Comparison of ENCODE assay signal across 1 cellular context in genomic region chr12:130764475-130765185, GRCh38.
TF ChIP-seq lines count a peak whose summit lies in the region.

No MANE protein-coding gene starts in this region.

TF ChIP-seq in HEK293, 187 proteins besides CTCF, POLR2A, EP300 and RAD21 (continued from another document):
- TF ChIP-seq ZNF248 (tag by site-specific recombination; IDR thresholded peaks at IDR 0.05) (peak; percentile 83; the same call in 1 of the 2 replicates), ZNF510 (tag by site-specific recombination; IDR thresholded peaks at IDR 0.05; ENCODE audit: insufficient replicate concordance) (no peak), ZNF768 (tag by site-specific recombination; IDR thresholded peaks at IDR 0.05) (no peak), REPIN1 (tag by site-specific recombination; IDR thresholded peaks at IDR 0.05; ENCODE audit: low read depth) (no peak), ZNF639 (tag by site-specific recombination; IDR thresholded peaks at IDR 0.05) (peak; percentile 98), MYNN (tag by site-specific recombination; IDR thresholded peaks at IDR 0.05; ENCODE audit: borderline replicate concordance) (no peak), ZNF660 (tag by site-specific recombination; IDR thresholded peaks at IDR 0.05) (no peak), ZBTB20 (tag by site-specific recombination; IDR thresholded peaks at IDR 0.05) (no peak), ZNF544 (tag by site-specific recombination; IDR thresholded peaks at IDR 0.05) (peak; percentile 67; the same call in 1 of the 2 replicates), TCF7L2 (IDR thresholded peaks at IDR 0.05; ENCODE audit: borderline replicate concordance, low read depth, low read length) (no peak), ZBTB17 (tag by site-specific recombination; IDR thresholded peaks at IDR 0.05) (no peak), ZNF580 (tag by site-specific recombination; IDR thresholded peaks at IDR 0.05) (no peak; the same call in 1 of the 2 replicates), ZNF530 (tag by site-specific recombination; IDR thresholded peaks at IDR 0.05; ENCODE audit: low read depth) (no peak; the same call in 1 of the 2 replicates), ZBTB26 (tag by site-specific recombination; optimal IDR thresholded peaks at IDR 0.05) (peak; percentile 19), ZNF626 (tag by site-specific recombination; IDR thresholded peaks at IDR 0.05) (no peak), ZNF747 (tag by site-specific recombination; IDR thresholded peaks at IDR 0.05) (peak; percentile 94), ZNF341 (tag by site-specific recombination; IDR thresholded peaks at IDR 0.05; ENCODE audit: low read depth) (no peak), KLF10 (tag by site-specific recombination; IDR thresholded peaks at IDR 0.05) (no peak), ZNF302 (tag by site-specific recombination; IDR thresholded peaks at IDR 0.05; ENCODE audit: low read depth) (no peak), HOXD13 (CRISPR knock-in tag; IDR thresholded peaks at IDR 0.05; ENCODE audit: borderline replicate concordance) (no peak), TSHZ1 (tag by site-specific recombination; IDR thresholded peaks at IDR 0.05; ENCODE audit: borderline replicate concordance) (peak; percentile 91), ZNF423 (tag by site-specific recombination; IDR thresholded peaks at IDR 0.05) (no peak), ZNF792 (tag by site-specific recombination; IDR thresholded peaks at IDR 0.05) (peak; percentile 32), ZNF221 (tag by site-specific recombination; IDR thresholded peaks at IDR 0.05; ENCODE audit: borderline replicate concordance) (no peak), PRDM2 (tag by site-specific recombination; IDR thresholded peaks at IDR 0.05; ENCODE audit: borderline replicate concordance) (peak; percentile 96; the same call in 1 of the 2 replicates), ZFP69B (tag by site-specific recombination; IDR thresholded peaks at IDR 0.05) (peak; percentile 54), REST (tag by site-specific recombination; IDR thresholded peaks at IDR 0.05) (0 out of 2 replicates have a peak, but pooled peaks have one; percentile 26), MEIS1 (CRISPR knock-in tag; IDR thresholded peaks at IDR 0.05; ENCODE audit: borderline replicate concordance) (no peak), ZNF280D (tag by site-specific recombination; IDR thresholded peaks at IDR 0.05) (peak; percentile 79; the same call in 1 of the 2 replicates), ZNF529 (tag by site-specific recombination; IDR thresholded peaks at IDR 0.05; ENCODE audit: insufficient replicate concordance) (no peak), KLF16 (tag by site-specific recombination; IDR thresholded peaks at IDR 0.05) (peak; percentile 73; the same call in 1 of the 2 replicates), ATF2 (tag by site-specific recombination; IDR thresholded peaks at IDR 0.05; ENCODE audit: low read depth) (peak; percentile 100), GLI2 (tag by site-specific recombination; IDR thresholded peaks at IDR 0.05; ENCODE audit: borderline replicate concordance, low read depth) (no peak; the same call in 1 of the 2 replicates), ZNF23 (tag by site-specific recombination; IDR thresholded peaks at IDR 0.05; ENCODE audit: borderline replicate concordance) (peak; percentile 63; the same call in 1 of the 2 replicates), ZBTB7A (tag by site-specific recombination; IDR thresholded peaks at IDR 0.05; ENCODE audit: low read depth) (peak; percentile 87), ZNF311 (tag by site-specific recombination; IDR thresholded peaks at IDR 0.05; ENCODE audit: borderline replicate concordance) (peak; percentile 66), ZBTB48 (tag by site-specific recombination; IDR thresholded peaks at IDR 0.05) (peak; percentile 40; the same call in 1 of the 2 replicates), ZNF843 (tag by site-specific recombination; IDR thresholded peaks at IDR 0.05) (no peak), ZNF48 (tag by site-specific recombination; IDR thresholded peaks at IDR 0.05) (no peak), KLF7 (tag by site-specific recombination; IDR thresholded peaks at IDR 0.05; ENCODE audit: borderline replicate concordance) (no peak; the same call in 1 of the 2 replicates)
